Comparison of ENCODE assay signal across 21 cellular contexts in the genomic region with DNA sequence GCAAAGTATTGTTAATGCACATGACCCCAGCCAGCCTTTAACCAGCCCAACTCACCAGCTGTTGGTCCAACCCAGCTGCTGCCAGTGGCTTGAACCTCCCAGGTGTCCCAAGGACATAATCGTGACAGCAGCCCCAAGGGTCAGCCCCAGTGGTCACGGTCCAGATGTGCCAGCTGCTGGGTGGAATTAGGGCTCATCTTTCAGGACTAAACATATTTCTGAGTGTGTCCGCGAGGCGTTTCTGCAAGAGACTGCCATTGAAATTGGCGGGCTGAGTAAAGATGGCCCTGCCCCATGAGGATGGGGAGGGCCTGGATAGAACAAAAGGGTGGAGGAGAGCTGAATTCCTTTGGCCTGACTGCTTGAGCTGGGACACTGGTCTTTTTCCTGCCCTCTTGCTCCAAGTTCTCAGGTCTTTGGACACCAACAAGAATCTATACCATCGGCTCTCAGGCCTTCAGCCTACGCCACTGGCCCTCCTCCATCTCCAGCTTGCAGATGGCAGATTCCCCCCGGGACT.
DNase-seq lines count a peak whose midpoint lies in the region; ATAC-seq and TF ChIP-seq lines count a peak whose summit lies in the region.
"Had no signal": no experiment of that assay in that cellular context is flagged by ENCODE, and none has a peak within 500 bp of the region (broad histone marks: within the 10 kb centered on the region; RNA-seq: fewer than 3 reads in every experiment).

No MANE protein-coding gene starts in this region.

- H3K36me3 ChIP-seq in SJCRH30: no peaks in the 10 kb centered on the region
- H3K36me3 ChIP-seq: HAP-1, MG63 had no signal

- peaks cover 7% of the 10 kb centered on the region for H3K27me3 Mint-ChIP-seq in glutamatergic neuron (ENCODE audit: unreplicated experiment)

- H3K27ac Mint-ChIP-seq in glutamatergic neuron (ENCODE audit: unreplicated experiment): no peak overlapping the region

- H3K4me1 Mint-ChIP-seq in glutamatergic neuron (ENCODE audit: low read depth, unreplicated experiment): peaks cover 2% of the 10 kb centered on the region
- H3K4me1 Mint-ChIP-seq: CD14-positive monocyte had no signal

- DNase-seq in ELF-1 (ENCODE audit: low read depth, low spot score) (peak; percentile 33), SJCRH30 (peak; percentile 48 to 67), glutamatergic neuron (peak; percentile 43), retina (peak; percentile 37), NCI-H1417 treated with DMSO at 0.1 percent for 48 hours (lab: John Stamatoyannopoulos, UW) (no peak), NCI-H446 treated with DMSO at 0.1 percent for 48 hours (lab: John Stamatoyannopoulos, UW) (no peak)
- DNase-seq: DMS79 treated with DMSO at 0.1 percent for 48 hours, Kasumi-1, MG63, NCI-H1048, NCI-H146, NCI-H2029 treated with DMSO at 0.1 percent for 48 hours, NCI-H510A treated with DMSO at 0.1 percent for 48 hours, NCI-H82, OCI-M1, RPMI8226, SHP77 treated with DMSO at 0.1 percent for 48 hours had no signal

- no peak overlapping the region for H3K4me3 Mint-ChIP-seq in glutamatergic neuron (ENCODE audit: unreplicated experiment)
- H3K4me3 Mint-ChIP-seq: CD14-positive monocyte had no signal

- peaks cover 9% of the 10 kb centered on the region for H3K36me3 Mint-ChIP-seq in glutamatergic neuron (ENCODE audit: unreplicated experiment)
- H3K36me3 Mint-ChIP-seq: CD14-positive monocyte had no signal

- ATAC-seq in HG03280 (IDR thresholded peaks at IDR 0.05; ENCODE audit: unreplicated experiment): no peak
- ATAC-seq: SK-N-SH treated with all-trans-retinoic acid at 6 μM for 48 hours had no signal

- no peak overlapping the region for H3K4me3 ChIP-seq in SJCRH30
- H3K4me3 ChIP-seq: HAP-1, MG63 had no signal

- H3K27me3 ChIP-seq in SJCRH30: no peaks in the 10 kb centered on the region
- H3K27me3 ChIP-seq: MG63 had no signal

- H3K4me1 ChIP-seq in SJCRH30: peaks cover 10% of the 10 kb centered on the region

- TF ChIP-seq CTCF in glutamatergic neuron (IDR thresholded peaks at IDR 0.05; ENCODE audit: partially characterized antibody, unreplicated experiment): no peak

- H3K9me3 ChIP-seq in SJCRH30 (replicated peaks): no peaks in the 10 kb centered on the region
- H3K9me3 ChIP-seq: HAP-1, MG63 had no signal

- H3K27ac ChIP-seq in SJCRH30: peak overlapping the region; percentile 31; the same call in 1 of the 2 replicates

- peaks cover 4% of the 10 kb centered on the region for H3K9me3 Mint-ChIP-seq in glutamatergic neuron (ENCODE audit: unreplicated experiment)

Comparison
In these comparisons a context has a peak if more than half of its experiments do, and no peak if none do; other contexts are left out.
1. DNase-seq: peak in ELF-1 (single experiment), SJCRH30 (2 of 2), glutamatergic neuron (single experiment) and retina (single experiment); none in NCI-H1417 treated with DMSO at 0.1 percent for 48 hours (single experiment) and NCI-H446 treated with DMSO at 0.1 percent for 48 hours (single experiment).